8 cellular contexts compared by ENCODE assay signal in the genomic region with DNA sequence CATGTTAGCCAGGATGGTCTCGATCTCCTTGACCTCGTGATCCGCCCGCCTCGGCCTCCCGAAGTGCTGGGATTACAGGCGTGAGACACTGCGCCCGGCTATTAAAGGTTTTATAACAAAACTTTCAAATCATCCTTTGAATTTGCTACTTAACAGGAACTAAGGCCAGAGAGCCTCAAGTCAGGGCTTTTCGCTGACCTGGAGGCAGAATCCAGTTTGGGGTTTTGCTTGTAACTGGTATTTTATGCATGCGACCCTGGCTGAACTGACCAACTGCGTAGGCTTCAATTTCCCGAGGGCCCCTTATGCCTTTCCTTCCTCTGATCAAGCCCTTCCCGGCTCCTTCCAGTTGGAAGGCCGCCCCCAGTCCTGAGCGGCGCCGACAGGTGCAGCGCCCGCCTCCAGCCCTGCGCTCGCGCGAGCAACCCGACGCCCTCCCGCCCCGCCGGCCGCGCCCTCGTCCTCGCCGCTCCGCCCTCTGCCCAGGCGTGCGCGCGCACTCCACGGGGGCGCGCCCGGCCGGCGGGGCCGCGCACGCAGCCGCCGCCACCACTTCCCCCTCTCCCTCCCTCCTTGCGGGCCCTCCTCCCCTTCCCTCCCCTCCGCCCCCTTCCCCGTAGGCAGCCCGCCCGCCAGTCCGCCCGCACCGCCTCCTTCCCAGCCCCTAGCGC. TPM values are rescaled to one million over a fixed set of nuclear protein-coding genes. Genes with fewer than 3 reads are reported as not detected.
DNase-seq lines count a peak whose midpoint lies in the region; ATAC-seq and TF ChIP-seq lines count a peak whose summit lies in the region.
"Not testable (repeated sequence)": the region's sequence is repeated elsewhere in the genome, so short reads cannot be mapped to it uniquely, and the experiment has no call there.

A gene with protein sequence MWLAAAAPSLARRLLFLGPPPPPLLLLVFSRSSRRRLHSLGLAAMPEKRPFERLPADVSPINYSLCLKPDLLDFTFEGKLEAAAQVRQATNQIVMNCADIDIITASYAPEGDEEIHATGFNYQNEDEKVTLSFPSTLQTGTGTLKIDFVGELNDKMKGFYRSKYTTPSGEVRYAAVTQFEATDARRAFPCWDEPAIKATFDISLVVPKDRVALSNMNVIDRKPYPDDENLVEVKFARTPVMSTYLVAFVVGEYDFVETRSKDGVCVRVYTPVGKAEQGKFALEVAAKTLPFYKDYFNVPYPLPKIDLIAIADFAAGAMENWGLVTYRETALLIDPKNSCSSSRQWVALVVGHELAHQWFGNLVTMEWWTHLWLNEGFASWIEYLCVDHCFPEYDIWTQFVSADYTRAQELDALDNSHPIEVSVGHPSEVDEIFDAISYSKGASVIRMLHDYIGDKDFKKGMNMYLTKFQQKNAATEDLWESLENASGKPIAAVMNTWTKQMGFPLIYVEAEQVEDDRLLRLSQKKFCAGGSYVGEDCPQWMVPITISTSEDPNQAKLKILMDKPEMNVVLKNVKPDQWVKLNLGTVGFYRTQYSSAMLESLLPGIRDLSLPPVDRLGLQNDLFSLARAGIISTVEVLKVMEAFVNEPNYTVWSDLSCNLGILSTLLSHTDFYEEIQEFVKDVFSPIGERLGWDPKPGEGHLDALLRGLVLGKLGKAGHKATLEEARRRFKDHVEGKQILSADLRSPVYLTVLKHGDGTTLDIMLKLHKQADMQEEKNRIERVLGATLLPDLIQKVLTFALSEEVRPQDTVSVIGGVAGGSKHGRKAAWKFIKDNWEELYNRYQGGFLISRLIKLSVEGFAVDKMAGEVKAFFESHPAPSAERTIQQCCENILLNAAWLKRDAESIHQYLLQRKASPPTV (plus strand): TSS at position 552 of the 671 bp plus-strand sequence. CDS start 193 bp downstream, outside the sequence.

- H3K9ac ChIP-seq in adipocyte (ENCODE audit: low read length): peak within 1 kb of the TSS; percentile 89

- TF ChIP-seq EP300 in ovary (IDR thresholded peaks at IDR 0.05): not testable (repeated sequence)

- not testable (repeated sequence) for H3K27me3 ChIP-seq in adipocyte (replicated peaks; ENCODE audit: control insufficient read depth, insufficient read depth, low read length); ovary

- TF ChIP-seq POLR2A in ovary (IDR thresholded peaks at IDR 0.05): not testable (repeated sequence)

- CTCF ChIA-PET in GM10248 (lab: Yijun Ruan, JAX): not testable (repeated sequence)

- peak within 1 kb of the TSS; percentile 78 to 90 for H3K27ac ChIP-seq in ovary
- not testable (repeated sequence) for H3K27ac ChIP-seq in temporal lobe (ENCODE audit: low read depth, low read length)

- not testable (repeated sequence) for H3K4me1 ChIP-seq in adipocyte (ENCODE audit: control insufficient read depth, insufficient read depth, low read length); ovary (ENCODE audit: insufficient read depth)

- ATAC-seq in HG02763 (IDR thresholded peaks at IDR 0.05; ENCODE audit: unreplicated experiment) (peak; percentile 84), Right ventricle myocardium superior (ENCODE audit: poor library complexity) (peak; percentile 95)

- not testable (repeated sequence) for H3K36me3 ChIP-seq in adipocyte (ENCODE audit: control insufficient read depth, insufficient read depth, low read length, severe bottlenecking); ovary

- intact Hi-C loops in T-helper 1 cell treated with Interleukin-12 subunit alpha and Interleukin-12 subunit beta and Interleukin-4 antibody, amounts not matched to agents 30 ng/mL and 1 ng/mL, for 36 hours (cut with micrococcal nuclease): loop anchor here (2.0 kb wide), 2 partner anchors 38 to 118 kb away; partner anchors contain the start of gene KPNB1
- intact Hi-C loops in Right ventricle myocardium superior (cut with DNase I); ovary (cut with DNase I): not testable (repeated sequence)

- H3K4me3 ChIP-seq in adipocyte (ENCODE audit: low read length): peak within 1 kb of the TSS; percentile 83
- peak within 1 kb of the TSS; percentile 69 for H3K4me3 ChIP-seq in ovary

- POLR2A ChIA-PET in GM10248 (lab: Yijun Ruan, JAX): not testable (repeated sequence)

- DNase-seq in GM10248 (ENCODE audit: extremely low spot score) (peak; percentile 84), NCI-H1436 (lab: John Stamatoyannopoulos, UW) (peak; percentile 90), adipocyte (ENCODE audit: low read depth) (peak; percentile 88), Right ventricle myocardium superior (peak; percentile 91), ovary (peak; percentile 90 to 93 (median 90))

- 7 to 11% (median 9%) methylated on average over 41 to 54 of the region's 59 CpGs for WGBS in ovary, 3 donors

- TF ChIP-seq CTCF in GM10248 (IDR thresholded peaks at IDR 0.05; ENCODE audit: control extremely low read depth, extremely low read depth, low read depth, missing control alignments); ovary (IDR thresholded peaks at IDR 0.05): not testable (repeated sequence)

- not testable (repeated sequence) for H3K9me3 ChIP-seq in adipocyte (ENCODE audit: control insufficient read depth, low read length); ovary

RNA-seq across cellular contexts. Expression of the gene that starts here (rescaled TPM):
- 94.3 and 107 TPM in 2 replicates for total RNA-seq in T-helper 1 cell treated with Interleukin-12 subunit alpha and Interleukin-12 subunit beta and Interleukin-4 antibody, amounts not matched to agents 30 ng/mL and 1 ng/mL, for 36 hours
- total RNA-seq in Right ventricle myocardium superior (97.3 TPM), ovary (100 to 1,000 TPM in 4 of 7 donors, 10 to 100 TPM in 3; 93.5 to 178 (median 104) TPM), temporal lobe (184 TPM)
- 100 to 1,000 TPM in 1 of 2 donors, 10 to 100 TPM in 1; 55.2 to 122 TPM for polyA plus RNA-seq in ovary
